In the genomic region with DNA sequence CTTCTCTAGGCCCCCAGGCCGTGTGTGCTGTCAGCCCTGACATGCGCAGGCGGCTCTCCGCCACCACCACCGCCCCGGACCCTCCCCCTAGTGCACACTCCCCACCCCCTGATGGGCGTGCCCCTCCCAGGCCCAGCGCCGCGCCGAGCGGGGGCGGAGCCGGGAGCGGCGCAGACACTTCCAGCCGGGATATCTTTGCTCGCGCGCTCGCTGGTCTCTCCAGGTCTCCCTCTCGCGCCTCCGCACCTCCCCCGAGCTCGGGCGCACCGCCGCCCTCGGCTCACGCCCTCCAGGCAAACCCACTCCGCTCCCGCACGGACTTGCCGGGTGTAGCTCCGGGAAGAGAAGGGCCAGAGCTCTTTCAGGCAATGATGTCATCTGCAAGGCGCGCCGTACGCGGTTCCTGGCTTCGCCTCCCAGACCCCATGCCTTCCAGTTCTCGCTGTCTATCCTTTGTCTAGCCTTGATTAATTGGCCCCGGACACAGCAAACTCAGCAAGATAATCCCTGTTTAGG, we compare ENCODE assay signal across 8 cellular contexts. TPM values are rescaled to one million over a fixed set of nuclear protein-coding genes. Genes with fewer than 3 reads are reported as not detected.
DNase-seq lines count a peak whose midpoint lies in the region; ATAC-seq lines count a peak whose summit lies in the region.

A gene with protein sequence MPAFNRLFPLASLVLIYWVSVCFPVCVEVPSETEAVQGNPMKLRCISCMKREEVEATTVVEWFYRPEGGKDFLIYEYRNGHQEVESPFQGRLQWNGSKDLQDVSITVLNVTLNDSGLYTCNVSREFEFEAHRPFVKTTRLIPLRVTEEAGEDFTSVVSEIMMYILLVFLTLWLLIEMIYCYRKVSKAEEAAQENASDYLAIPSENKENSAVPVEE (minus strand): TSS at position 59 of the 516 bp plus-strand sequence. CDS start 823 bp downstream, outside the sequence.

- no peak within 1 kb of the TSS for H3K27ac Mint-ChIP-seq in activated naive CD8-positive, alpha-beta T cell treated with anti-CD3 and anti-CD28 coated beads, Interleukin-2, amount 50 U/mL, for 24 hours

- no peaks in the 10 kb centered on the region for H4K20me1 ChIP-seq in BLaER1 treated with 17β-estradiol and CSF1 and Interleukin-3, amounts not matched to agents 10 nM and 100 nM

- intact Hi-C loops in Right ventricle myocardium superior (cut with DNase I) = no loop called here

- H3K27me3 Mint-ChIP-seq in activated naive CD8-positive, alpha-beta T cell treated with anti-CD3 and anti-CD28 coated beads, Interleukin-2, amount 50 U/mL, for 24 hours = peaks cover 51% of the 10 kb centered on the region

- ATAC-seq in activated naive CD8-positive, alpha-beta T cell treated with anti-CD3 and anti-CD28 coated beads, Interleukin-2, amount 50 U/mL, for 24 hours = peak; percentile 76
- ATAC-seq in Right ventricle myocardium superior (ENCODE audit: poor library complexity) = peak; percentile 98

- H3K36me3 ChIP-seq in BLaER1 treated with 17β-estradiol and CSF1 and Interleukin-3, amounts not matched to agents 10 nM and 100 nM = no peaks in the 10 kb centered on the region

- peaks cover 12% of the 10 kb centered on the region for H3K9me3 Mint-ChIP-seq in activated naive CD8-positive, alpha-beta T cell treated with anti-CD3 and anti-CD28 coated beads, Interleukin-2, amount 50 U/mL, for 24 hours

- DNase-seq in H4 (ENCODE audit: low spot score) (peak; percentile 49), NCI-H345 (lab: John Stamatoyannopoulos, UW) (peak; percentile 93), Right ventricle myocardium superior (peak; percentile 75), nucleus accumbens (lab: John Stamatoyannopoulos, UW) (peak in 43 of 56 donors; percentile 2 to 85 (median 51)), NAMALWA (ENCODE audit: low spot score) (no peak), SIG-M5 (lab: John Stamatoyannopoulos, UW) (no peak)
- peak; percentile 11 for DNase-seq in activated naive CD8-positive, alpha-beta T cell treated with anti-CD3 and anti-CD28 coated beads, Interleukin-2, amount 50 U/mL, for 24 hours

- H3K4me3 ChIP-seq in BLaER1 treated with 17β-estradiol and CSF1 and Interleukin-3, amounts not matched to agents 10 nM and 100 nM = peak within 1 kb of the TSS; percentile 57 to 72 (median 65)

- H3K9ac ChIP-seq in BLaER1 treated with 17β-estradiol and CSF1 and Interleukin-3, amounts not matched to agents 10 nM and 100 nM = peak within 1 kb of the TSS in 8 of 11 experiments; percentile 30 to 59 (median 52); a peak in 10 of 22 replicates

- H3K4me1 Mint-ChIP-seq in activated naive CD8-positive, alpha-beta T cell treated with anti-CD3 and anti-CD28 coated beads, Interleukin-2, amount 50 U/mL, for 24 hours = peaks cover 15% of the 10 kb centered on the region

- peak within 1 kb of the TSS; percentile 81 to 99 (median 93) for H3K4me2 ChIP-seq in BLaER1 treated with 17β-estradiol and CSF1 and Interleukin-3, amounts not matched to agents 10 nM and 100 nM

- peaks cover 7 to 26% (median 13%) of the 10 kb centered on the region in 10 experiments; a peak in 18 of 20 replicates for H3K4me1 ChIP-seq in BLaER1 treated with 17β-estradiol and CSF1 and Interleukin-3, amounts not matched to agents 10 nM and 100 nM

- H3K36me3 Mint-ChIP-seq in activated naive CD8-positive, alpha-beta T cell treated with anti-CD3 and anti-CD28 coated beads, Interleukin-2, amount 50 U/mL, for 24 hours (ENCODE audit: low read depth) = no peaks in the 10 kb centered on the region

- peaks cover 16 to 42% (median 21%) of the 10 kb centered on the region in 11 experiments; a peak in 21 of 22 replicates for H3K9me3 ChIP-seq in BLaER1 treated with 17β-estradiol and CSF1 and Interleukin-3, amounts not matched to agents 10 nM and 100 nM (replicated peaks in 1 of 11)

- H3K4me3 Mint-ChIP-seq in activated naive CD8-positive, alpha-beta T cell treated with anti-CD3 and anti-CD28 coated beads, Interleukin-2, amount 50 U/mL, for 24 hours = peak within 1 kb of the TSS; percentile 64

- no peak within 1 kb of the TSS for H3K27ac ChIP-seq in BLaER1 treated with 17β-estradiol and CSF1 and Interleukin-3, amounts not matched to agents 10 nM and 100 nM

- peaks cover 17 to 31% (median 23%) of the 10 kb centered on the region in 11 experiments for H3K27me3 ChIP-seq in BLaER1 treated with 17β-estradiol and CSF1 and Interleukin-3, amounts not matched to agents 10 nM and 100 nM

RNA-seq across cellular contexts. Expression of the gene that starts here (rescaled TPM):
- total RNA-seq in H4 (2014; rRNA removed; shearing (Covaris generic)) = 0.39 TPM in 1 of 2 replicates, not detected in the other
- 0.56 TPM for total RNA-seq in Right ventricle myocardium superior

Comparison
In these comparisons a context has a peak if more than half of its experiments do, and no peak if none do; other contexts are left out.
1. Peak in DNase-seq in H4; RNA of the gene not detected or under 1 TPM.
2. Peak in DNase-seq and ATAC-seq in Right ventricle myocardium superior; RNA of the gene not detected or under 1 TPM.
3. DNase-seq: peak in NCI-H345 (single experiment), activated naive CD8-positive, alpha-beta T cell treated with anti-CD3 and anti-CD28 coated beads, Interleukin-2, amount 50 U/mL, for 24 hours (single experiment) and nucleus accumbens (43 of 56); none in NAMALWA (single experiment) and SIG-M5 (single experiment).